ENCODE assay signal across 31 cellular contexts in the genomic region with DNA sequence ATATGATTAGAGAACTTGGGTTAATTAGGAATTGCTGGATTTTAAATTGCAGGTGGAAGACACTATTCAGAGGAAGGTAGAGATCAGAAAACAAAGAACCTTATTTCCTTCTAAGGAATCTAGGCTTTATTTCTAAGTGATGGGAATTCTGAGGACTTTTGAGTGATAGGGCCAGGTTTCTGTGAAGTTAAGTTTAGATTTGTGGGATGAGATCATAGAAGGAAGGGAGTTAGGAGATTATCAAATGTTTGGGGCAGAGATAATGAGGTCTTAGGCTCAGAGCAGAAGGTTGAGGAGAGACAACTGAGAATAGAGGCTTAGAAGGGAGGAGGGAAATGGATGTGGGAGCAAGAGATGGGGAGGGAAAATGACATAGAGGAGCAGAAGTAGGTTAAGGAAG.
"Had no signal": no experiment of that assay in that cellular context is flagged by ENCODE, and none has a peak within 500 bp of the region (broad histone marks: within the 10 kb centered on the region; RNA-seq: fewer than 3 reads in every experiment).

No MANE protein-coding gene starts in this region.

- H3K4me3 Mint-ChIP-seq: effector memory CD8-positive, alpha-beta T cell; mesothelial cell of epicardium; naive thymus-derived CD4-positive, alpha-beta T cell; nephron progenitor cell; stimulated activated naive B cell treated with anti-CD40 and anti-IgM and Interleukin-4, amounts not matched to agents 10 μg/mL and 1 μg/mL and 100 μg/mL, for 72 hours; stimulated activated naive CD8-positive, alpha-beta T cell treated with anti-CD3 and anti-CD28 coated beads, Interleukin-15, Interleukin-2, amounts not matched to agents 100 ng/mL and 50 ng/mL, for 24 hours had no signal

- H3K36me3 ChIP-seq: esophagus squamous epithelium, heart right ventricle, left lung, neutrophil, prostate gland, right atrium auricular region, sigmoid colon, thoracic aorta, tibial nerve, upper lobe of left lung had no signal

- DNase-seq: dermis blood vessel endothelial cell; effector memory CD8-positive, alpha-beta T cell; erythroblast; esophagus squamous epithelium; foreskin melanocyte; glutamatergic neuron; heart right ventricle; hippocampal formation; left cardiac atrium; left lung; mesenchymal stem cell; mucosa of descending colon; naive thymus-derived CD4-positive, alpha-beta T cell; nephron progenitor cell; sigmoid colon; stimulated activated CD4-positive, alpha-beta T cell treated with anti-CD3 and anti-CD28 coated beads, Interleukin-15, amount 100 ng/mL, for 24 hours; stimulated activated CD4-positive, alpha-beta T cell treated with anti-CD3 and anti-CD28 coated beads, Interleukin-2, amount 100 ng/mL, for 48 hours; stimulated activated naive B cell treated with anti-CD40 and anti-IgM and Interleukin-4, amounts not matched to agents 10 μg/mL and 1 μg/mL and 100 μg/mL, for 72 hours; upper lobe of left lung had no signal

- H3K4me1 ChIP-seq: esophagus squamous epithelium, heart right ventricle, left lung, prostate gland, right atrium auricular region, sigmoid colon, tibial nerve, upper lobe of left lung had no signal

- FAIRE-seq: endometrium, islet of Langerhans, urothelium cell line had no signal

- H3K9me3 Mint-ChIP-seq: effector memory CD8-positive, alpha-beta T cell; mesothelial cell of epicardium; naive thymus-derived CD4-positive, alpha-beta T cell; nephron progenitor cell; stimulated activated naive B cell treated with anti-CD40 and anti-IgM and Interleukin-4, amounts not matched to agents 10 μg/mL and 1 μg/mL and 100 μg/mL, for 72 hours; stimulated activated naive CD8-positive, alpha-beta T cell treated with anti-CD3 and anti-CD28 coated beads, Interleukin-15, Interleukin-2, amounts not matched to agents 100 ng/mL and 50 ng/mL, for 24 hours had no signal

- H3K9me3 ChIP-seq: esophagus squamous epithelium, heart right ventricle, left lung, mucosa of descending colon, neutrophil, prostate gland, right atrium auricular region, sigmoid colon, thoracic aorta, tibial nerve, upper lobe of left lung had no signal

- H3K4me3 ChIP-seq: coronary artery, esophagus squamous epithelium, heart right ventricle, left lung, mucosa of descending colon, prostate gland, right atrium auricular region, sigmoid colon, skin epidermis, thoracic aorta, tibial nerve, upper lobe of left lung had no signal

- H3K36me3 Mint-ChIP-seq: mesothelial cell of epicardium; naive thymus-derived CD4-positive, alpha-beta T cell; stimulated activated naive B cell treated with anti-CD40 and anti-IgM and Interleukin-4, amounts not matched to agents 10 μg/mL and 1 μg/mL and 100 μg/mL, for 72 hours had no signal

- H3K4me1 Mint-ChIP-seq: nephron progenitor cell; stimulated activated naive B cell treated with anti-CD40 and anti-IgM and Interleukin-4, amounts not matched to agents 10 μg/mL and 1 μg/mL and 100 μg/mL, for 72 hours had no signal

- H3K27ac ChIP-seq: coronary artery, esophagus squamous epithelium, heart right ventricle, left lung, neutrophil, prostate gland, right atrium auricular region, sigmoid colon, skin epidermis, thoracic aorta, tibial nerve, upper lobe of left lung had no signal

- H3K27ac Mint-ChIP-seq: effector memory CD8-positive, alpha-beta T cell; mesothelial cell of epicardium; naive thymus-derived CD4-positive, alpha-beta T cell; nephron progenitor cell; stimulated activated naive B cell treated with anti-CD40 and anti-IgM and Interleukin-4, amounts not matched to agents 10 μg/mL and 1 μg/mL and 100 μg/mL, for 72 hours; stimulated activated naive CD8-positive, alpha-beta T cell treated with anti-CD3 and anti-CD28 coated beads, Interleukin-15, Interleukin-2, amounts not matched to agents 100 ng/mL and 50 ng/mL, for 24 hours had no signal

- H3K27me3 ChIP-seq: esophagus squamous epithelium, heart right ventricle, left lung, right atrium auricular region, sigmoid colon, tibial nerve, upper lobe of left lung had no signal
